Comparison of ENCODE assay signal across 8 cellular contexts in the genomic region with DNA sequence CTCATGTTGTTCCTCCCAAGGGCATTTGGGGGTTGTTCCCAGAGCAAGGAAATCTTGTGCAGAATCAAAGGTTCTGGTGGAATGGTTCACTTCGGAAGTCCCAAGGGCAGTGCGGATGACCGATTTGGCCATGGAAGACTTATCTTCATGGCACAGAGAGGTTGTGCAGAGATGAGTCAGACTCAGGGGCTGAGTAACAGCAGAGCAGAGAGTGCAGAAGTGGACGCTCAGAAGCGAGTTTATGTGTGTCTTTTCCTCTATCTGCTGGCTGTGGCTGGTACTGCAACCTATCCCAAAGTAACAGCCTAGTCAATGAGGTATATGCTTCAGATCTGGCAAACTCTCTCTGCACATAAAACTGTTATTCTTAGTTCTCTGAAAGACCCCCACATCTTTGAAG.
DNase-seq lines count a peak whose midpoint lies in the region; ATAC-seq, FAIRE-seq and TF ChIP-seq lines count a peak whose summit lies in the region.

No MANE protein-coding gene starts in this region.

- H4K20me1 ChIP-seq in Karpas-422 (ENCODE audit: insufficient read depth, low read depth, low read length): no peaks in the 10 kb centered on the region

- no peak overlapping the region for H3K4me3 ChIP-seq in Karpas-422 (ENCODE audit: low read length)
- no peak overlapping the region for H3K4me3 ChIP-seq in astrocyte of the spinal cord (ENCODE audit: low read depth, low read length)
- no peak overlapping the region for H3K4me3 ChIP-seq in kidney (ENCODE audit: low read length in 2 of 2)

- in situ Hi-C loops in astrocyte of the spinal cord (cut with HindIII; ENCODE audit: low sequenced_read_pairs): no loop called here

- no peaks in the 10 kb centered on the region for H3K9me3 ChIP-seq in Karpas-422 (ENCODE audit: low read length)
- H3K9me3 ChIP-seq in kidney (ENCODE audit: control insufficient read depth in 1 of 2, low read length in 2 of 2): no peaks in the 10 kb centered on the region

- POLR2A ChIA-PET in HEK293T (lab: Yijun Ruan, JAX): no interaction called here

- no peaks in the 10 kb centered on the region for H3K4me1 Mint-ChIP-seq in activated T-helper 1 cell treated with anti-CD3 and anti-CD28 coated beads, Interleukin-12 subunit alpha, Interleukin-12 subunit beta, Interleukin-2, Interleukin-4 antibody, amounts not matched to agents 30 ng/mL and 10 ng/mL and 1 ng/mL, durations not matched to agents 14 hours and 24 hours and 36 hours (ENCODE audit: low read depth)

- H3K27me3 ChIP-seq in Karpas-422 (ENCODE audit: low read length): no peaks in the 10 kb centered on the region

- no peaks in the 10 kb centered on the region for H3K36me3 ChIP-seq in Karpas-422 (ENCODE audit: insufficient read depth, low read length)
- H3K36me3 ChIP-seq in kidney (ENCODE audit: control insufficient read depth in 1 of 2, insufficient read depth in 2 of 2, low read length in 2 of 2): no peaks in the 10 kb centered on the region

- DNase-seq in NCI-H510A treated with DMSO at 0.1 percent for 48 hours (lab: John Stamatoyannopoulos, UW) (peak; percentile 14), NCI-H510A (lab: John Stamatoyannopoulos, UW) (no peak), HEK293T (ENCODE audit: extremely low spot score) (peak; percentile 46), Karpas-422 (peak; percentile 73), astrocyte of the spinal cord (ENCODE audit: low read depth, low spot score) (peak; percentile 79), kidney (no peak)
- DNase-seq in activated T-helper 1 cell treated with anti-CD3 and anti-CD28 coated beads, Interleukin-12 subunit alpha, Interleukin-12 subunit beta, Interleukin-2, Interleukin-4 antibody, amounts not matched to agents 30 ng/mL and 10 ng/mL and 1 ng/mL, durations not matched to agents 14 hours and 24 hours and 36 hours (ENCODE audit: low spot score): no peak

- no peak overlapping the region for H3K27ac Mint-ChIP-seq in activated T-helper 1 cell treated with anti-CD3 and anti-CD28 coated beads, Interleukin-12 subunit alpha, Interleukin-12 subunit beta, Interleukin-2, Interleukin-4 antibody, amounts not matched to agents 30 ng/mL and 10 ng/mL and 1 ng/mL, durations not matched to agents 14 hours and 24 hours and 36 hours

- CTCF ChIA-PET in HEK293T (lab: Yijun Ruan, JAX): no interaction called here

- H3K79me2 ChIP-seq in Karpas-422 (ENCODE audit: low read length): no peaks in the 10 kb centered on the region

- no peaks in the 10 kb centered on the region for H3K9me2 ChIP-seq in Karpas-422 (replicated peaks; ENCODE audit: insufficient read depth, low read length)

- H3K4me3 Mint-ChIP-seq in activated T-helper 1 cell treated with anti-CD3 and anti-CD28 coated beads, Interleukin-12 subunit alpha, Interleukin-12 subunit beta, Interleukin-2, Interleukin-4 antibody, amounts not matched to agents 30 ng/mL and 10 ng/mL and 1 ng/mL, durations not matched to agents 14 hours and 24 hours and 36 hours: no peak overlapping the region

- intact Hi-C loops in kidney (cut with DNase I): no loop called here
- intact Hi-C loops in activated T-helper 1 cell treated with anti-CD3 and anti-CD28 coated beads, Interleukin-12 subunit alpha, Interleukin-12 subunit beta, Interleukin-2, Interleukin-4 antibody, amounts not matched to agents 30 ng/mL and 10 ng/mL and 1 ng/mL, durations not matched to agents 14 hours and 24 hours and 36 hours (cut with micrococcal nuclease): no loop called here

- no peaks in the 10 kb centered on the region for H3K36me3 Mint-ChIP-seq in activated T-helper 1 cell treated with anti-CD3 and anti-CD28 coated beads, Interleukin-12 subunit alpha, Interleukin-12 subunit beta, Interleukin-2, Interleukin-4 antibody, amounts not matched to agents 30 ng/mL and 10 ng/mL and 1 ng/mL, durations not matched to agents 14 hours and 24 hours and 36 hours (ENCODE audit: low read depth)

- H3K4me1 ChIP-seq in Karpas-422 (ENCODE audit: low read length) (no peaks in the 10 kb centered on the region), kidney (ENCODE audit: control insufficient read depth in 1 of 2, insufficient read depth in 1 of 2, low read depth in 1 of 2, low read length in 2 of 2) (no peaks in the 10 kb centered on the region)

- H3K27me3 Mint-ChIP-seq in activated T-helper 1 cell treated with anti-CD3 and anti-CD28 coated beads, Interleukin-12 subunit alpha, Interleukin-12 subunit beta, Interleukin-2, Interleukin-4 antibody, amounts not matched to agents 30 ng/mL and 10 ng/mL and 1 ng/mL, durations not matched to agents 14 hours and 24 hours and 36 hours (ENCODE audit: insufficient read depth): no peaks in the 10 kb centered on the region

- no peak overlapping the region for H3K27ac ChIP-seq in Karpas-422 (ENCODE audit: low read length)
- no peak overlapping the region for H3K27ac ChIP-seq in kidney (ENCODE audit: low read depth in 2 of 2, low read length in 2 of 2)

- ATAC-seq in activated CD4-positive, CD25-positive, alpha-beta regulatory T cell treated with anti-CD3 and anti-CD28 coated beads, Interleukin-2, amount 50 U/mL, for 24 hours: no peak

- H3K9ac ChIP-seq in Karpas-422 (ENCODE audit: low read length) (no peak overlapping the region), kidney (ENCODE audit: low read length in 2 of 2) (no peak overlapping the region)

- H3K9me3 Mint-ChIP-seq in activated T-helper 1 cell treated with anti-CD3 and anti-CD28 coated beads, Interleukin-12 subunit alpha, Interleukin-12 subunit beta, Interleukin-2, Interleukin-4 antibody, amounts not matched to agents 30 ng/mL and 10 ng/mL and 1 ng/mL, durations not matched to agents 14 hours and 24 hours and 36 hours: no peaks in the 10 kb centered on the region

- TF ChIP-seq CTCF in astrocyte of the spinal cord (IDR thresholded peaks at IDR 0.05; ENCODE audit: low read depth, low read length) (peak; percentile 67), kidney (IDR thresholded peaks at IDR 0.05; ENCODE audit: borderline replicate concordance, extremely low read depth, insufficient read depth) (peak; percentile 41)

- no peak overlapping the region for H2AFZ ChIP-seq in Karpas-422 (ENCODE audit: low read length)

- FAIRE-seq in kidney (lab: Jason Lieb, UNC): no peak

- H3K4me2 ChIP-seq in Karpas-422 (ENCODE audit: low read depth, low read length, poor library complexity, severe bottlenecking): no peak overlapping the region

TF ChIP-seq in HEK293T, 16 proteins besides CTCF, POLR2A, EP300 and RAD21:
- TF ChIP-seq ELF4 (IDR thresholded peaks at IDR 0.05): no peak
TF ChIP-seq in HEK293T: peak in this region for 0.

Comparison
In these comparisons a context has a peak if more than half of its experiments do, and no peak if none do; other contexts are left out.
1. DNase-seq: peak in NCI-H510A treated with DMSO at 0.1 percent for 48 hours (single experiment), HEK293T (single experiment), Karpas-422 (single experiment) and astrocyte of the spinal cord (single experiment); none in NCI-H510A (single experiment), kidney (single experiment) and activated T-helper 1 cell treated with anti-CD3 and anti-CD28 coated beads, Interleukin-12 subunit alpha, Interleukin-12 subunit beta, Interleukin-2, Interleukin-4 antibody, amounts not matched to agents 30 ng/mL and 10 ng/mL and 1 ng/mL, durations not matched to agents 14 hours and 24 hours and 36 hours (single experiment).